In the genomic region with DNA sequence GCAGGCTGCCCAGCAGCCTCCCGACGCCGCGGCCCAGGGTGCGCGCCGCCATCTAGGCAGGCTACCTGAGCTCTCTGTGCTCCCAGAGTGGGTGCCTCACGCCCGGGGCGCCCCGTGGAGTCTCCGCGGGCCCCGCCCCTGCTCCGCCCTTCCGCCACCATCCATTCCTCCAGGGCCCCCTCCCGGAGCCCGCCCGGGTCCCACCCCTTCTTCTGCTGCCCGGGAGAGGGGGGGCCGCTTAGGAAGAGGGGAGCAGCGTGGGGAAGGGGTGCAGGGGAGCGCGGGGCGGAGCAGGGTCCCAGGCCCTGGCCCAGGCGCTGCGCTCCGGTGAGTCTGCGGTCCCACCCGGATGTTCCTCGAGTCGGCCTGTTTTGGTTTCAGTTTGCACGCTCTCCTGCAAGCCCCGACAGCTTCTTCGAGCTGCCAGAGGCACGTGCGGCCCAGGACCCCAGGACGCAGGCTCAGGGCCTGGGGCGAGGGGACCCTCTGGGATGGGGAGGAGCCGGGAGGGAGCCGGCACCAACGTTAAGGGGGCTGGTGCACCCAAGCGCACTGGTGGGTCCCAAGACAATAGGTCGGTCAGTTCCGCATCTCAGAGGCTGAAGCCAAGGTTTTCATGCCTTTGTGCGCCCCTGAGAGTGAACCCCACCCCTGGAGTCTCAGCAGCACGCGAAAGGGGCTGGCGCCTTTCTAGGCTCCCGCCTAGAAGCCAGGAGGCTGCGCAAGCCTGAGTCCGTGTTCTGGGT, we compare ENCODE assay signal across 8 cellular contexts. TPM values are rescaled to one million over a fixed set of nuclear protein-coding genes. Genes with fewer than 3 reads are reported as not detected.
DNase-seq lines count a peak whose midpoint lies in the region; ATAC-seq, FAIRE-seq and TF ChIP-seq lines count a peak whose summit lies in the region.

A gene (minus strand): TSS at position 89 of the 746 bp plus-strand sequence. CDS start 37 bp downstream, at position 52.

- CTCF ChIA-PET in CD4-positive, alpha-beta memory T cell (lab: Charles Lee; ENCODE audit: partially characterized antibody): interaction anchor here (1.0 to 12.0 kb wide), 3 partner anchors 14 to 138 kb away, joined by 3 to 260 read pairs (median 4); a partner anchor contains a TSS

- ATAC-seq in GM19351 (IDR thresholded peaks at IDR 0.05; ENCODE audit: unreplicated experiment): peak; percentile 70
- peak; percentile 44 for ATAC-seq in HG03469 (IDR thresholded peaks at IDR 0.05; ENCODE audit: unreplicated experiment)

- FAIRE-seq in kidney (lab: Jason Lieb, UNC): no peak

- no peaks in the 10 kb centered on the region for H3K9me3 Mint-ChIP-seq in CD4-positive, alpha-beta memory T cell

- H3K4me3 Mint-ChIP-seq in CD4-positive, alpha-beta memory T cell: peak within 1 kb of the TSS; percentile 87 to 93 (median 90)

- peak within 1 kb of the TSS; percentile 88 to 96 (median 94) for H3K27ac Mint-ChIP-seq in CD4-positive, alpha-beta memory T cell

- peaks cover 5% of the 10 kb centered on the region for H3K36me3 ChIP-seq in CD4-positive, alpha-beta memory T cell (ENCODE audit: insufficient read depth, low read length)
- no peaks in the 10 kb centered on the region for H3K36me3 ChIP-seq in kidney (ENCODE audit: control insufficient read depth in 1 of 2, insufficient read depth in 2 of 2, low read length in 2 of 2)

- POLR2A ChIA-PET in CD4-positive, alpha-beta memory T cell (lab: Charles Lee; ENCODE audit: partially characterized antibody): interaction anchor here (0.6 to 4.4 kb wide), 26 partner anchors 7 to 1709 kb away, joined by 3 to 60 read pairs (median 4); a partner anchor contains a TSS

- H3K4me1 ChIP-seq in CD4-positive, alpha-beta memory T cell (ENCODE audit: insufficient read depth, low read length): peaks cover 51% of the 10 kb centered on the region
- H3K4me1 ChIP-seq in kidney (ENCODE audit: control insufficient read depth in 1 of 2, insufficient read depth in 1 of 2, low read depth in 1 of 2, low read length in 2 of 2): peaks cover 29 to 44% of the 10 kb centered on the region in 2 donors

- H3K9me3 ChIP-seq in CD4-positive, alpha-beta memory T cell (ENCODE audit: control insufficient read depth in 1 of 2, low read length in 2 of 2): no peaks in the 10 kb centered on the region
- no peaks in the 10 kb centered on the region for H3K9me3 ChIP-seq in kidney (ENCODE audit: control insufficient read depth in 1 of 2, low read length in 2 of 2)

- H3K9ac ChIP-seq in kidney (ENCODE audit: low read length in 2 of 2): peak within 1 kb of the TSS; percentile 76 to 88

- H3K36me3 Mint-ChIP-seq in CD4-positive, alpha-beta memory T cell: peaks cover 8 to 19% of the 10 kb centered on the region in 2 donors

- in situ Hi-C loops in astrocyte of the spinal cord (cut with HindIII; ENCODE audit: low sequenced_read_pairs): no loop called here

- peaks cover 0 to 2% of the 10 kb centered on the region in 2 donors for H3K27me3 Mint-ChIP-seq in CD4-positive, alpha-beta memory T cell

- intact Hi-C loops in CD4-positive, alpha-beta memory T cell (cut with micrococcal nuclease): loop anchor here (1.0 to 5.0 kb wide), 8 partner anchors 15 to 1636 kb away; a partner anchor contains a TSS
- intact Hi-C loops in kidney (cut with DNase I): no loop called here

- peak within 1 kb of the TSS; percentile 82 for H3K27ac ChIP-seq in CD4-positive, alpha-beta memory T cell (ENCODE audit: low read depth, low read length)
- peak within 1 kb of the TSS; percentile 95 to 96 for H3K27ac ChIP-seq in kidney (ENCODE audit: low read depth in 2 of 2, low read length in 2 of 2)

- H3K27me3 ChIP-seq in CD4-positive, alpha-beta memory T cell (ENCODE audit: insufficient read depth, low read length): no peaks in the 10 kb centered on the region

- DNase-seq in CD4-positive, alpha-beta memory T cell: peak; percentile 80 to 87 (median 84)
- DNase-seq in T-helper 9 cell (peak; percentile 62), astrocyte of the spinal cord (ENCODE audit: low read depth, low spot score) (peak; percentile 25), kidney (peak; percentile 93), OCI-M1 (lab: John Stamatoyannopoulos, UW) (no peak)
- peak; percentile 54 to 55 for DNase-seq in stimulated activated CD4-positive, alpha-beta T cell treated with anti-CD3 and anti-CD28 coated beads, Interleukin-15, amount 100 ng/mL, for 48 hours (ENCODE audit: low read depth in 2 of 2)

- peak within 1 kb of the TSS; percentile 78 to 84 for H3K4me3 ChIP-seq in CD4-positive, alpha-beta memory T cell (ENCODE audit: low read length in 2 of 2)
- H3K4me3 ChIP-seq in astrocyte of the spinal cord (ENCODE audit: low read depth, low read length) (peak within 1 kb of the TSS; percentile 51), kidney (ENCODE audit: low read length in 2 of 2) (peak within 1 kb of the TSS; percentile 76 to 79)

- peaks cover 33 to 60% (median 43%) of the 10 kb centered on the region in 4 donors for H3K4me1 Mint-ChIP-seq in CD4-positive, alpha-beta memory T cell

- no peak for TF ChIP-seq CTCF in astrocyte of the spinal cord (IDR thresholded peaks at IDR 0.05; ENCODE audit: low read depth, low read length)
- no peak for TF ChIP-seq CTCF in kidney (IDR thresholded peaks at IDR 0.05; ENCODE audit: borderline replicate concordance, extremely low read depth, insufficient read depth)

RNA-seq across cellular contexts. Expression of the gene that starts here (rescaled TPM):
- total RNA-seq in CD4-positive, alpha-beta memory T cell: 10 to 100 TPM; 55.4 to 56.5 TPM
- polyA plus RNA-seq in CD4-positive, alpha-beta memory T cell: 10 to 100 TPM; 44.6 to 47.2 TPM
- 30.6 TPM for total RNA-seq in kidney
- polyA plus RNA-seq in kidney (ENCODE audit: insufficient read depth, low read depth, low replicate concordance): 72.3 TPM
